In the genomic region with DNA sequence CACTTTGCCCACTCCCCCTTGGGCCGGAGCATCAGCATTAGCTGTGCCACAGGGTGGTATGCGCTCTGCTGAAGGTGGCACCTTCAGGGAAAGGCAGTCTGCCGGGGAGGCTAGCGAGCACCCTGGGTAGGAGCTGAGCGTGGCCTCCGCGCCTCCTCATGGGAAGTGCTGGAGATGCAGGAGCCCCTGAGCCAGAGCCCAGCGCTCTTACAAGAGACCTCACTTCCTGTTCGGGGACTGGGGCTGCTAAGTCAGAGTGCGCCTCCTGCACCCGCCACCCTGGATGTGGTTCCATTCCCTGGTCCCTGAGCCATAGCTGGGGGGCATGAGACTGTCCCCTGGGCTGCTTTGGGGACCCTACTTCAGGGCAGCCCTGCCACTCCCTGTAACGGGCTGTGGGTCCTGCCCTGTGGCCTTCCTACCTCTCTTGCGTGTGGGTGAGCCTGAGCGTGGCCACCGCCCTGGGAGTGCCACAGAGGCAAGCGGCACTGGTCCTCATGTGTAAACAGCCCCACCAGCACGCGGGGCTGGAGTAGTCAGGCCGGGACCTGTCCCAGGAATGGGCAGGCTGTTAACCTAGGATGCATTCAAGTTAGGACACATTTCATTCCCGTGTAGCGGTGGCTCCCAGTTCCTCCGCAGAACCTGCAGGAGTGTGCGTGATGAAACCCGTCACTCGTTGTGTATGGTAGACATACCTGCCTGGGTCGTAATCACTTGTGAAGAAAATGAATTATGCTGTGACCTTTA, we compare ENCODE assay signal across 22 cellular contexts. TPM values are rescaled to one million over a fixed set of nuclear protein-coding genes. Genes with fewer than 3 reads are reported as not detected.
DNase-seq lines count a peak whose midpoint lies in the region; ATAC-seq and TF ChIP-seq lines count a peak whose summit lies in the region.
"Had no signal": no experiment of that assay in that cellular context is flagged by ENCODE, and none has a peak within 500 bp of the region (broad histone marks: within the 10 kb centered on the region; RNA-seq: fewer than 3 reads in every experiment).

No MANE protein-coding gene starts in this region.

- H3K23ac ChIP-seq in trophoblast cell (ENCODE audit: low read length) = no peak overlapping the region

- peak overlapping the region in 1 of 7 donors; percentile 71 for H3K27ac Mint-ChIP-seq in CD14-positive monocyte
- H3K27ac Mint-ChIP-seq: activated naive CD4-positive, alpha-beta T cell treated with anti-CD3 and anti-CD28 coated beads for 36 hours; activated T-helper 1 cell treated with anti-CD3 and anti-CD28 coated beads, Interleukin-12 subunit alpha, Interleukin-12 subunit beta, Interleukin-2, Interleukin-4 antibody, amounts not matched to agents 30 ng/mL and 10 ng/mL and 1 ng/mL, durations not matched to agents 14 hours and 24 hours and 36 hours; brain; CD4-positive, alpha-beta T cell had no signal

- no peaks in the 10 kb centered on the region for H3K79me2 ChIP-seq in trophoblast cell (ENCODE audit: control insufficient read depth, insufficient read depth, low read length, poor library complexity)

- intact Hi-C loops in left ventricle myocardium superior (cut with micrococcal nuclease) = no loop called here
- intact Hi-C loops in left ventricle myocardium inferior (cut with micrococcal nuclease) = no loop called here
- intact Hi-C loops in CD14-positive monocyte (cut with micrococcal nuclease) = no loop called here

- no peak overlapping the region for H2BK120ac ChIP-seq in trophoblast cell (ENCODE audit: insufficient read depth, low read length, poor library complexity)

- H2BK12ac ChIP-seq in trophoblast cell (ENCODE audit: low read length) = no peak overlapping the region

- no peak overlapping the region for H2AFZ ChIP-seq in trophoblast cell (ENCODE audit: insufficient read depth, low read length, poor library complexity)

- 65 to 71% methylated on average over 26 of the region's 26 CpGs for WGBS in esophagus, 2 donors
- no CpG with 5 or more reads among the region's 26 CpGs for WGBS in trophoblast cell (ENCODE audit: extremely low coverage, insufficient coverage, insufficient read length)

- no peak overlapping the region for H2BK5ac ChIP-seq in trophoblast cell (ENCODE audit: low read depth, low read length, poor library complexity)

- ATAC-seq in left ventricle myocardium superior = peak; percentile 16
- ATAC-seq: naive thymus-derived CD4-positive, alpha-beta T cell had no signal

- H3K9me3 Mint-ChIP-seq in CD14-positive monocyte = no peaks in the 10 kb centered on the region
- H3K9me3 Mint-ChIP-seq: activated naive CD4-positive, alpha-beta T cell treated with anti-CD3 and anti-CD28 coated beads for 36 hours; activated T-helper 1 cell treated with anti-CD3 and anti-CD28 coated beads, Interleukin-12 subunit alpha, Interleukin-12 subunit beta, Interleukin-2, Interleukin-4 antibody, amounts not matched to agents 30 ng/mL and 10 ng/mL and 1 ng/mL, durations not matched to agents 14 hours and 24 hours and 36 hours; brain; CD4-positive, alpha-beta T cell; IgD-negative memory B cell; naive thymus-derived CD4-positive, alpha-beta T cell had no signal

- no peak overlapping the region for H3K9ac ChIP-seq in trophoblast cell (ENCODE audit: low read length)

- H3K4me1 Mint-ChIP-seq in CD14-positive monocyte = no peaks in the 10 kb centered on the region
- H3K4me1 Mint-ChIP-seq: IgD-negative memory B cell had no signal

- H2AK5ac ChIP-seq in trophoblast cell (ENCODE audit: low read length) = no peak overlapping the region

- H3K79me1 ChIP-seq in trophoblast cell (ENCODE audit: low read length) = no peaks in the 10 kb centered on the region

- peaks cover 3% of the 10 kb centered on the region for H3K4me1 ChIP-seq in left ventricle myocardium inferior
- peaks cover 0 to 10% of the 10 kb centered on the region in 2 donors for H3K4me1 ChIP-seq in esophagus (ENCODE audit: control insufficient read depth in 2 of 2, insufficient read depth in 2 of 2, low read length in 1 of 2)
- no peaks in the 10 kb centered on the region for H3K4me1 ChIP-seq in trophoblast cell (ENCODE audit: control insufficient read depth in 1 of 2, insufficient read depth in 2 of 2, low read length in 2 of 2)

- H3K4me3 ChIP-seq in left ventricle myocardium inferior = no peak overlapping the region
- no peak overlapping the region for H3K4me3 ChIP-seq in esophagus (ENCODE audit: low read depth in 1 of 2, low read length in 2 of 2)
- H3K4me3 ChIP-seq in trophoblast cell (ENCODE audit: low read depth, low read length) = peak overlapping the region; percentile 27
- H3K4me3 ChIP-seq: esophagus muscularis mucosa had no signal

- H3K36me3 ChIP-seq in left ventricle myocardium inferior = peaks cover 26% of the 10 kb centered on the region
- peaks cover 0 to 14% of the 10 kb centered on the region in 2 donors for H3K36me3 ChIP-seq in esophagus (ENCODE audit: control insufficient read depth in 2 of 2, insufficient read depth in 2 of 2, low read length in 1 of 2)
- peaks cover 18 to 31% of the 10 kb centered on the region in 2 experiments for H3K36me3 ChIP-seq in trophoblast cell (ENCODE audit: control insufficient read depth in 1 of 2, insufficient read depth in 2 of 2, low read length in 2 of 2)

- no peaks in the 10 kb centered on the region for H3K27me3 Mint-ChIP-seq in CD14-positive monocyte (ENCODE audit: low read depth in 3 of 3)
- H3K27me3 Mint-ChIP-seq: brain; CD4-positive, alpha-beta T cell; IgD-negative memory B cell; naive thymus-derived CD4-positive, alpha-beta T cell had no signal

- no peak overlapping the region for H3K4me3 Mint-ChIP-seq in CD14-positive monocyte
- H3K4me3 Mint-ChIP-seq: activated naive CD4-positive, alpha-beta T cell treated with anti-CD3 and anti-CD28 coated beads for 36 hours; activated T-helper 1 cell treated with anti-CD3 and anti-CD28 coated beads, Interleukin-12 subunit alpha, Interleukin-12 subunit beta, Interleukin-2, Interleukin-4 antibody, amounts not matched to agents 30 ng/mL and 10 ng/mL and 1 ng/mL, durations not matched to agents 14 hours and 24 hours and 36 hours; brain; CD4-positive, alpha-beta T cell; IgD-negative memory B cell; naive thymus-derived CD4-positive, alpha-beta T cell had no signal

- no peak overlapping the region for H4K91ac ChIP-seq in trophoblast cell (ENCODE audit: low read depth, low read length)

- TF ChIP-seq CTCF in left ventricle myocardium inferior (IDR thresholded peaks at IDR 0.05; ENCODE audit: borderline replicate concordance) (no peak), CD14-positive monocyte (IDR thresholded peaks at IDR 0.05) (no peak)

- H3K27ac ChIP-seq in left ventricle myocardium inferior (replicated peaks) (no peak overlapping the region), esophagus (ENCODE audit: low read depth in 2 of 2, low read length in 1 of 2) (peak overlapping the region; percentile 67 to 77), trophoblast cell (ENCODE audit: low read depth, low read length) (no peak overlapping the region)
- H3K27ac ChIP-seq: esophagus muscularis mucosa had no signal

- H3K18ac ChIP-seq in trophoblast cell (ENCODE audit: low read length) = no peak overlapping the region

- H4K8ac ChIP-seq in trophoblast cell (ENCODE audit: low read depth, low read length) = no peak overlapping the region

- H3K9me3 ChIP-seq in left ventricle myocardium inferior (replicated peaks) (no peaks in the 10 kb centered on the region), esophagus (ENCODE audit: control insufficient read depth in 2 of 2, insufficient read depth in 1 of 2, low read depth in 1 of 2, low read length in 1 of 2) (no peaks in the 10 kb centered on the region), trophoblast cell (ENCODE audit: insufficient read depth, low read depth, low read length) (no peaks in the 10 kb centered on the region)
- H3K9me3 ChIP-seq: esophagus muscularis mucosa had no signal

- no peaks in the 10 kb centered on the region for H3K27me3 ChIP-seq in left ventricle myocardium inferior (ENCODE audit: low read depth)
- no peaks in the 10 kb centered on the region for H3K27me3 ChIP-seq in esophagus (ENCODE audit: control insufficient read depth in 1 of 2, insufficient read depth in 2 of 2, low read length in 2 of 2)
- H3K27me3 ChIP-seq in trophoblast cell (ENCODE audit: insufficient read depth, low read length) = no peaks in the 10 kb centered on the region
- H3K27me3 ChIP-seq: esophagus muscularis mucosa had no signal

- H4K12ac ChIP-seq in trophoblast cell (ENCODE audit: low read depth, low read length) = no peak overlapping the region

- H3K4me2 ChIP-seq in trophoblast cell (ENCODE audit: low read length) = no peak overlapping the region

- in situ Hi-C loops in G401 (cut with HindIII; ENCODE audit: low sequenced_read_pairs) = no loop called here

- H3K14ac ChIP-seq in trophoblast cell (ENCODE audit: low read length) = no peak overlapping the region

- DNase-seq in left ventricle myocardium superior (no peak), left ventricle myocardium inferior (no peak), trophoblast cell (peak; percentile 13 to 25), NCI-H510A treated with DMSO at 0.1 percent for 48 hours (lab: John Stamatoyannopoulos, UW) (no peak), G401 (ENCODE audit: low spot score) (no peak), CD14-positive monocyte (ENCODE audit: low spot score) (no peak), NCI-H82 treated with DMSO at 0.1 percent for 48 hours (lab: John Stamatoyannopoulos, UW; ENCODE audit: unreplicated experiment) (no peak)
- DNase-seq: activated CD4-positive, alpha-beta T cell treated with anti-CD3 and anti-CD28 coated beads, Interleukin-2, amount 50 U/mL, for 48 hours; activated naive CD4-positive, alpha-beta T cell treated with anti-CD3 and anti-CD28 coated beads for 36 hours; CD4-positive, alpha-beta T cell; effector CD8-positive, alpha-beta T cell; naive thymus-derived CD4-positive, alpha-beta T cell; NCI-H1105 treated with DMSO at 0.1 percent for 48 hours; NCI-H2029; NCI-H2227 treated with DMSO at 0.1 percent for 48 hours; NCI-H774; nucleus accumbens had no signal

- no peak overlapping the region for H3K4ac ChIP-seq in trophoblast cell (ENCODE audit: low read depth, low read length)

- peaks cover 39 to 56% of the 10 kb centered on the region in 2 donors for H3K36me3 Mint-ChIP-seq in CD14-positive monocyte

RNA-seq across cellular contexts. Expression of gene COA8, which starts 19.4 kb away (rescaled TPM):
- 56.2 TPM for total RNA-seq in left ventricle myocardium superior
- 48.3 TPM for total RNA-seq in left ventricle myocardium inferior
- 10 to 100 TPM; 35.1 to 39.3 TPM for polyA plus RNA-seq in esophagus
- polyA plus RNA-seq in trophoblast cell (2013) = 42.0 and 45.6 TPM in 2 replicates
- 29.7 and 34.7 TPM in 2 replicates for total RNA-seq in G401 (2014; rRNA removed; shearing (Covaris generic))
- polyA plus RNA-seq in CD14-positive monocyte = 10 to 100 TPM; 52.3 to 58.1 TPM

RNA-seq across cellular contexts. Expression of gene BAG5, which starts 19.7 kb away (rescaled TPM):
- total RNA-seq in left ventricle myocardium superior = 16.4 TPM
- total RNA-seq in left ventricle myocardium inferior = 16.7 TPM
- 10 to 100 TPM in 1 of 2 donors, 1 to 10 TPM in 1; 7.1 to 12.7 TPM for polyA plus RNA-seq in esophagus
- 21.3 and 22.2 TPM in 2 replicates for polyA plus RNA-seq in trophoblast cell (2013)
- total RNA-seq in G401 (2014; rRNA removed; shearing (Covaris generic)) = 4.0 and 12.2 TPM in 2 replicates
- polyA plus RNA-seq in CD14-positive monocyte = 10 to 100 TPM; 30.1 to 33.1 TPM

RNA-seq across cellular contexts. Expression of gene KLC1, which starts 46.9 kb away (rescaled TPM):
- total RNA-seq in left ventricle myocardium superior (146 TPM), left ventricle myocardium inferior (137 TPM)
- polyA plus RNA-seq in esophagus (100 to 1,000 TPM in 1 of 2 donors, 10 to 100 TPM in 1; 69.8 to 102 TPM), CD14-positive monocyte (10 to 100 TPM; 41.5 to 46.6 TPM)
- polyA plus RNA-seq in trophoblast cell (2013) = 105 TPM in 2 replicates
- total RNA-seq in G401 (2014; rRNA removed; shearing (Covaris generic)) = 87.3 and 184 TPM in 2 replicates

RNA-seq across cellular contexts. Expression of gene TRMT61A, which starts 53.1 kb away (rescaled TPM):
- total RNA-seq in left ventricle myocardium superior (5.5 TPM), left ventricle myocardium inferior (5.9 TPM)
- polyA plus RNA-seq in esophagus (10 to 100 TPM; 11.0 to 11.5 TPM), CD14-positive monocyte (1 to 10 TPM; 2.7 to 3.4 TPM)
- polyA plus RNA-seq in trophoblast cell (2013) = 3.4 and 3.5 TPM in 2 replicates
- total RNA-seq in G401 (2014; rRNA removed; shearing (Covaris generic)) = 17.6 and 29.3 TPM in 2 replicates

RNA-seq across cellular contexts. Expression of gene CKB, which starts 59.5 kb away (rescaled TPM):
- total RNA-seq in left ventricle myocardium superior (533 TPM), left ventricle myocardium inferior (661 TPM)
- polyA plus RNA-seq in esophagus (100 to 1,000 TPM; 117 to 134 TPM), CD14-positive monocyte (1 to 10 TPM in 1 of 2 donors, under 1 TPM in 1; 0.76 to 2.7 TPM)
- 102 and 110 TPM in 2 replicates for polyA plus RNA-seq in trophoblast cell (2013)
- total RNA-seq in G401 (2014; rRNA removed; shearing (Covaris generic)) = 672 and 986 TPM in 2 replicates

Comparison
In these comparisons a context has a peak if more than half of its experiments do, and no peak if none do; other contexts are left out.
1. DNase-seq: peak in trophoblast cell (2 of 2); none in left ventricle myocardium superior (single experiment), left ventricle myocardium inferior (single experiment), NCI-H510A treated with DMSO at 0.1 percent for 48 hours (single experiment), G401 (single experiment), CD14-positive monocyte (single experiment) and NCI-H82 treated with DMSO at 0.1 percent for 48 hours (single experiment).
2. H3K27ac ChIP-seq: peak in esophagus (2 of 2); none in left ventricle myocardium inferior (single experiment) and trophoblast cell (single experiment).